25 cellular contexts compared by ENCODE assay signal in the genomic region with DNA sequence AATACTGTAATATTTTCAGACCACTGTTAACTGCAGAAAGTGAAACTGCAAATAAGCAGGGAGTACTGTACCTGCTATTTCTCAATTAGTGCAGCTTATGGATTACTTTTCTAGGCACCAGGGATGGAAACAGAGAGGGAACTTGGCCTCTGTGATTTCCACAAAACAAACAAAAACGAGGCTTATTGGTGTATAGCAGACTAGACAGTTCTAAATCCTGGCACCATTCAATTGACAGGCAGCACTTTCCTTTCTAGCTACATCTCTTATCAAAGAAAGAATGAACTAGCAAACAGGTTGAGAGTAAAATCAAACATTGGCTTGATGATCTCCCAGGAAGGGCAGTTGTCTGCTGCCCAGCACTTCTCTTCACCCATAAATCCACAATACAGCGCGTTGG. TPM values are rescaled to one million over a fixed set of nuclear protein-coding genes. Genes with fewer than 3 reads are reported as not detected.
"Had no signal": no experiment of that assay in that cellular context is flagged by ENCODE, and none has a peak within 500 bp of the region (broad histone marks: within the 10 kb centered on the region; RNA-seq: fewer than 3 reads in every experiment).

No MANE protein-coding gene starts in this region.

- H3K9me3 Mint-ChIP-seq: activated naive CD4-positive, alpha-beta T cell treated with anti-CD3 and anti-CD28 coated beads for 36 hours had no signal

- FAIRE-seq: TTC549 had no signal

- H3K4me1 Mint-ChIP-seq: activated CD4-positive, alpha-beta memory T cell treated with anti-CD3 and anti-CD28 coated beads, Interleukin-2, amount 10 ng/mL, durations not matched to agents 7 days and 5 days; activated CD4-positive, alpha-beta T cell treated with anti-CD3 and anti-CD28 coated beads for 36 hours; activated T-helper 17 cell treated with anti-CD3 and anti-CD28 coated beads, Interleukin-2, amount 50 U/mL, for 72 hours had no signal

- H3K4me3 Mint-ChIP-seq: activated CD4-positive, alpha-beta memory T cell treated with anti-CD3 and anti-CD28 coated beads, Interleukin-2, amount 10 ng/mL, durations not matched to agents 7 days and 5 days; activated CD4-positive, alpha-beta T cell treated with anti-CD3 and anti-CD28 coated beads for 36 hours; activated naive CD4-positive, alpha-beta T cell treated with anti-CD3 and anti-CD28 coated beads for 36 hours; activated naive CD8-positive, alpha-beta T cell; activated T-helper 17 cell treated with anti-CD3 and anti-CD28 coated beads, Interleukin-2, amount 50 U/mL, for 72 hours; T-helper 17 cell had no signal

- ATAC-seq: activated CD4-positive, alpha-beta T cell treated with anti-CD3 and anti-CD28 coated beads for 36 hours; activated T-helper 17 cell treated with anti-CD3 and anti-CD28 coated beads, Interleukin-2, amount 50 U/mL, for 72 hours; PC-3; T-helper 17 cell had no signal

- DNase-seq: activated CD4-positive, alpha-beta memory T cell treated with anti-CD3 and anti-CD28 coated beads, Interleukin-2, amount 10 ng/mL, durations not matched to agents 7 days and 5 days; activated CD4-positive, alpha-beta T cell treated with anti-CD3 and anti-CD28 coated beads for 36 hours; activated CD4-positive, alpha-beta T cell treated with anti-CD3 and anti-CD28 coated beads, Interleukin-2, amount 50 U/mL, for 1 hour; activated CD4-positive, CD25-positive, alpha-beta regulatory T cell; activated gamma-delta T cell; activated naive CD4-positive, alpha-beta T cell treated with anti-CD3 and anti-CD28 coated beads for 36 hours; activated T-cell treated with anti-CD3 and anti-CD28 coated beads for 4 hours; activated T-cell treated with anti-CD3 and anti-CD28 coated beads, Interleukin-2, amount 50 U/mL, for 48 hours; cerebellar nuclear complex; KG1; NCI-H1048; NCI-H1417 treated with DMSO at 0.1 percent for 48 hours; NCI-H1694; NCI-H2081; NCI-H526; NCI-H82; PC-3; SIG-M5; T-helper 17 cell; T-helper 9 cell had no signal

- H3K27ac Mint-ChIP-seq: activated CD4-positive, alpha-beta memory T cell treated with anti-CD3 and anti-CD28 coated beads, Interleukin-2, amount 10 ng/mL, durations not matched to agents 7 days and 5 days; activated CD4-positive, alpha-beta T cell treated with anti-CD3 and anti-CD28 coated beads for 36 hours; activated naive CD4-positive, alpha-beta T cell treated with anti-CD3 and anti-CD28 coated beads for 36 hours; activated naive CD8-positive, alpha-beta T cell; activated T-helper 17 cell treated with anti-CD3 and anti-CD28 coated beads, Interleukin-2, amount 50 U/mL, for 72 hours; T-helper 17 cell had no signal

- H3K36me3 Mint-ChIP-seq: activated naive CD8-positive, alpha-beta T cell had no signal

RNA-seq across cellular contexts. Expression of gene IL33, which starts 16.0 kb away (rescaled TPM):
- total RNA-seq: activated CD4-positive, alpha-beta memory T cell treated with anti-CD3 and anti-CD28 coated beads, Interleukin-2, amount 10 ng/mL, durations not matched to agents 7 days and 5 days; activated CD4-positive, alpha-beta T cell treated with anti-CD3 and anti-CD28 coated beads for 36 hours; activated CD8-positive, alpha-beta memory T cell treated with anti-CD3 and anti-CD28 coated beads for 36 hours; activated naive CD4-positive, alpha-beta T cell treated with anti-CD3 and anti-CD28 coated beads for 36 hours; activated T-helper 17 cell treated with anti-CD3 and anti-CD28 coated beads, Interleukin-2, amount 50 U/mL, for 72 hours; NCI-H460; T-helper 17 cell had no signal
